16 cellular contexts compared by ENCODE assay signal in the genomic region with DNA sequence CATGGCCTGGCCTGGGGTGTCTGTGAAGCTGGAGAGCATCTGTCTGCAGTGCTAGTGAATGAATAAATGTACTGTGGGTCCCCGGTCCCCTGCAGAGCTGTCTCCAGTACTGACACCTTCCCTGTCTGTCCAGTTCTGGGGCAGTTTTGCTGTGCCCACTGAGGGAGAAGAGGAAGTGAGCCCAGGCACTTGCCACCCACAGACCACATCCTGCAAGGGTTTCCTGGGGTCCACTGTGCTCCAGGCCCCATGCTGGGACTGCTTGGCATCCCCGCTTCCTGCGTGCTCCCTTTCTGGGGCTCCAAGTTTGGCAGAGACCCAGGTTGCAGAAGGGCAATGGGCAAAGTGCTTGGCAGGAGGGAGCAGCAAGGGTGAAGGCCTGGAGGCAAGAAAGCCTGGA. TPM values are rescaled to one million over a fixed set of nuclear protein-coding genes. Genes with fewer than 3 reads are reported as not detected.
DNase-seq lines count a peak whose midpoint lies in the region; ATAC-seq, FAIRE-seq and TF ChIP-seq lines count a peak whose summit lies in the region.
"Had no signal": no experiment of that assay in that cellular context is flagged by ENCODE, and none has a peak within 500 bp of the region (broad histone marks: within the 10 kb centered on the region; RNA-seq: fewer than 3 reads in every experiment).

No MANE protein-coding gene starts in this region.

- CTCF ChIA-PET in OCI-LY7 (lab: Charles Lee; ENCODE audit: unreplicated experiment), result no interaction called here
- CTCF ChIA-PET in HepG2 (lab: Yijun Ruan, JAX; ENCODE audit: low intra/inter-chr PET ratio, low total read pairs), result no interaction called here

- peak overlapping the region; percentile 67 to 96 (median 89) for H3K4me2 ChIP-seq in BLaER1 treated with 17β-estradiol and CSF1 and Interleukin-3, amounts not matched to agents 10 nM and 100 nM
- no peak overlapping the region for H3K4me2 ChIP-seq in DND-41 (ENCODE audit: insufficient read depth, low read length)
- H3K4me2 ChIP-seq in OCI-LY7 (ENCODE audit: low read length), result peak overlapping the region; percentile 48
- no peak overlapping the region for H3K4me2 ChIP-seq in HepG2 (ENCODE audit: low read depth, low read length)

- DNase-seq in DND-41 (peak; percentile 53), OCI-LY7 (ENCODE audit: low spot score) (peak; percentile 71), mucosa of gallbladder (ENCODE audit: low spot score) (peak; percentile 27), HepG2 (ENCODE audit: low spot score) (no peak), NCI-H510A (lab: John Stamatoyannopoulos, UW) (no peak)
- DNase-seq in activated CD4-positive, CD25-positive, alpha-beta regulatory T cell treated with anti-CD3 and anti-CD28 coated beads, Interleukin-2, amount 50 U/mL, for 72 hours, result no peak
- DNase-seq: activated T-cell treated with anti-CD3 and anti-CD28 coated beads, Interleukin-2, amount 50 U/mL, for 4 hours; endodermal cell; foreskin keratinocyte; NCI-H1436; NCI-H510A treated with DMSO at 0.1 percent for 48 hours had no signal

- peak; percentile 15; the same call in 1 of the 3 replicates for ATAC-seq in DND-41 (ENCODE audit: insufficient read depth, low read depth)
- ATAC-seq in HepG2, result no peak
- ATAC-seq in HG03108 (IDR thresholded peaks at IDR 0.05; ENCODE audit: unreplicated experiment), result no peak
- ATAC-seq: activated T-cell treated with anti-CD3 and anti-CD28 coated beads, Interleukin-2, amount 50 U/mL, for 4 hours; foreskin keratinocyte; sciatic nerve had no signal

- H3K4me3 ChIP-seq in BLaER1 treated with 17β-estradiol and CSF1 and Interleukin-3, amounts not matched to agents 10 nM and 100 nM, result peak overlapping the region in 3 of 10 experiments; percentile 14 to 43 (median 30); a peak in 3 of 20 replicates
- H3K4me3 ChIP-seq in DND-41 (ENCODE audit: low read depth in 1 of 2, low read length in 2 of 2), result no peak overlapping the region
- no peak overlapping the region for H3K4me3 ChIP-seq in OCI-LY7 (ENCODE audit: low read depth, low read length, poor library complexity, severe bottlenecking)
- H3K4me3 ChIP-seq in HepG2 (replicated peaks in 1 of 3; ENCODE audit: insufficient read depth in 1 of 3, low read depth in 2 of 3, low read length in 3 of 3), result no peak overlapping the region

- H3K4me1 ChIP-seq in BLaER1 treated with 17β-estradiol and CSF1 and Interleukin-3, amounts not matched to agents 10 nM and 100 nM, result peaks cover 41 to 77% (median 54%) of the 10 kb centered on the region in 10 experiments
- H3K4me1 ChIP-seq in DND-41 (ENCODE audit: insufficient read depth, low read length) (peaks cover 12% of the 10 kb centered on the region), OCI-LY7 (ENCODE audit: insufficient read depth, low read length, poor library complexity, severe bottlenecking) (peaks cover 76% of the 10 kb centered on the region), HepG2 (ENCODE audit: insufficient read depth, low read length) (peaks cover 43% of the 10 kb centered on the region)
- H3K4me1 ChIP-seq: foreskin keratinocyte had no signal

- TF ChIP-seq EP300 in HepG2 (IDR thresholded peaks at IDR 0.05; ENCODE audit: low read depth in 2 of 2, low read length in 2 of 2) (no peak), HepG2 (CRISPR knock-in tag; IDR thresholded peaks at IDR 0.05; ENCODE audit: borderline replicate concordance) (no peak)

- no peaks in the 10 kb centered on the region for H3K27me3 ChIP-seq in BLaER1 treated with 17β-estradiol and CSF1 and Interleukin-3, amounts not matched to agents 10 nM and 100 nM
- H3K27me3 ChIP-seq in DND-41 (ENCODE audit: insufficient read depth, low read length, poor library complexity) (no peaks in the 10 kb centered on the region), HepG2 (ENCODE audit: control insufficient read depth in 1 of 2, insufficient read depth in 2 of 2, low read length in 2 of 2) (peaks cover 2 to 9% of the 10 kb centered on the region in 2 experiments; a peak in 1 of 5 replicates)

- peak overlapping the region in 3 of 11 experiments; percentile 22 to 45 (median 31); a peak in 4 of 22 replicates for H3K9ac ChIP-seq in BLaER1 treated with 17β-estradiol and CSF1 and Interleukin-3, amounts not matched to agents 10 nM and 100 nM
- H3K9ac ChIP-seq in DND-41 (ENCODE audit: low read depth, low read length), result no peak overlapping the region
- H3K9ac ChIP-seq in HepG2 (ENCODE audit: insufficient read depth, low read depth, low read length), result no peak overlapping the region

- no peak for TF ChIP-seq CTCF in DND-41 (IDR thresholded peaks at IDR 0.05; ENCODE audit: borderline replicate concordance, extremely low read depth, low read length, poor library complexity, severe bottlenecking)
- TF ChIP-seq CTCF in OCI-LY7 (conservative IDR thresholded peaks at IDR 0.05; ENCODE audit: low read length), result no peak
- no peak for TF ChIP-seq CTCF in HepG2 (CRISPR knock-in tag; IDR thresholded peaks at IDR 0.05)

- H3K36me3 ChIP-seq in BLaER1 treated with 17β-estradiol and CSF1 and Interleukin-3, amounts not matched to agents 10 nM and 100 nM, result no peaks in the 10 kb centered on the region
- H3K36me3 ChIP-seq in DND-41 (ENCODE audit: insufficient read depth, low read length) (no peaks in the 10 kb centered on the region), OCI-LY7 (ENCODE audit: insufficient read depth, low read length) (no peaks in the 10 kb centered on the region), HepG2 (replicated peaks in 1 of 2; ENCODE audit: control insufficient read depth in 1 of 2, insufficient read depth in 2 of 2, low read length in 2 of 2) (no peaks in the 10 kb centered on the region)

- H3K9me3 ChIP-seq in BLaER1 treated with 17β-estradiol and CSF1 and Interleukin-3, amounts not matched to agents 10 nM and 100 nM (replicated peaks in 1 of 11), result no peaks in the 10 kb centered on the region
- H3K9me3 ChIP-seq in DND-41 (ENCODE audit: insufficient read depth, low read length, severe bottlenecking), result no peaks in the 10 kb centered on the region
- no peaks in the 10 kb centered on the region for H3K9me3 ChIP-seq in OCI-LY7 (ENCODE audit: low read length)
- H3K9me3 ChIP-seq in HepG2 (ENCODE audit: low read length), result no peaks in the 10 kb centered on the region

- peak overlapping the region in 5 of 11 experiments; percentile 32 to 66 (median 42); a peak in 10 of 22 replicates for H3K27ac ChIP-seq in BLaER1 treated with 17β-estradiol and CSF1 and Interleukin-3, amounts not matched to agents 10 nM and 100 nM
- H3K27ac ChIP-seq in DND-41 (ENCODE audit: low read length), result no peak overlapping the region
- peak overlapping the region; percentile 52 for H3K27ac ChIP-seq in OCI-LY7 (ENCODE audit: low read depth, low read length, poor library complexity, severe bottlenecking)
- no peak overlapping the region for H3K27ac ChIP-seq in HepG2 (ENCODE audit: extremely low read length, insufficient read depth, low read length)
- H3K27ac ChIP-seq: foreskin keratinocyte, VCaP had no signal

- intact Hi-C loops in OCI-LY7 (cut with micrococcal nuclease; ENCODE audit: unreplicated experiment) (no loop called here), HepG2 (cut with micrococcal nuclease; ENCODE audit: unreplicated experiment) (no loop called here)

- no peaks in the 10 kb centered on the region for H3K9me2 ChIP-seq in OCI-LY7 (ENCODE audit: insufficient read depth, low read length)

- in situ Hi-C loops in HepG2 (cut with HindIII; ENCODE audit: extremely low pct_ligation_motif_present, low pct_unique_long_range_greater_than_20kb), result no loop called here

- H2AFZ ChIP-seq in DND-41 (ENCODE audit: low read depth, low read length) (no peak overlapping the region), OCI-LY7 (ENCODE audit: low read length) (no peak overlapping the region), HepG2 (ENCODE audit: low read length) (no peak overlapping the region)

- no peak for TF ChIP-seq POLR2A in HepG2 (IDR thresholded peaks at IDR 0.05; ENCODE audit: insufficient read depth in 1 of 2, low read depth in 2 of 2, low read length in 2 of 2)

- BruUV-seq in OCI-LY7 (replicated peaks; lab: Mats Ljungman, UMichigan), result no TSS peak
- no TSS peak for BruUV-seq in HepG2 (replicated peaks; lab: Mats Ljungman, UMichigan)

- H4K20me1 ChIP-seq in BLaER1 treated with 17β-estradiol and CSF1 and Interleukin-3, amounts not matched to agents 10 nM and 100 nM, result peaks cover 0 to 10% (median 4%) of the 10 kb centered on the region in 11 experiments; a peak in 4 of 22 replicates
- H4K20me1 ChIP-seq in DND-41 (ENCODE audit: insufficient read depth, low read length) (no peaks in the 10 kb centered on the region), OCI-LY7 (ENCODE audit: insufficient read depth, low read length) (no peaks in the 10 kb centered on the region), HepG2 (ENCODE audit: insufficient read depth, low read length) (no peaks in the 10 kb centered on the region)

- H3K79me2 ChIP-seq in DND-41 (ENCODE audit: insufficient read depth, low read length), result no peaks in the 10 kb centered on the region
- peaks cover under 1% of the 10 kb centered on the region; the same call in 1 of the 2 replicates for H3K79me2 ChIP-seq in OCI-LY7 (ENCODE audit: insufficient read depth, low read depth, low read length)
- no peaks in the 10 kb centered on the region for H3K79me2 ChIP-seq in HepG2 (ENCODE audit: insufficient read depth, low read length)

- no peak for FAIRE-seq in HepG2 (lab: Jason Lieb, UNC)
- FAIRE-seq: keratinocyte had no signal

- TF ChIP-seq RAD21 in HepG2 (CRISPR knock-in tag; IDR thresholded peaks at IDR 0.05), result no peak

- 100% methylated on average over 1 of the region's 3 CpGs for WGBS in HepG2 (ENCODE audit: low lambda C conversion rate)

- POLR2A ChIA-PET in OCI-LY7 (lab: Charles Lee) (no interaction called here), HepG2 (lab: Yijun Ruan, JAX) (no interaction called here)

RNA-seq across cellular contexts. Expression of a gene that starts 4.9 kb away (rescaled TPM):
- total RNA-seq in OCI-LY7 (2014; rRNA removed; shearing (Covaris generic)), result 36.7 and 43.0 TPM in 2 replicates
- total RNA-seq in OCI-LY7 (2022) (44.6 and 51.8 TPM in 2 replicates), mucosa of gallbladder (63.2 TPM), HepG2 (2016; rRNA removed; fragmentation: Illumina TruSeq; extraction: Trizol) (10.7 and 20.7 TPM in 2 replicates)
- 8.8 and 11.0 TPM in 2 replicates for total RNA-seq in HepG2 (2016; cell fraction: cytosol; rRNA removed; fragmentation: Illumina TruSeq; extraction: Trizol; ENCODE audit: low read depth)
- total RNA-seq in HepG2 (2016; cell fraction: insoluble cytoplasmic fraction; rRNA removed; fragmentation: Illumina TruSeq; extraction: Trizol), result 8.8 and 20.3 TPM in 2 replicates
- total RNA-seq in HepG2 (2016; cell fraction: membrane; rRNA removed; fragmentation: Illumina TruSeq; extraction: Trizol), result 5.1 and 5.2 TPM in 2 replicates
- total RNA-seq in HepG2 (2016; cell fraction: nucleus; rRNA removed; fragmentation: Illumina TruSeq; extraction: Trizol), result 25.9 and 32.4 TPM in 2 replicates
- polyA plus RNA-seq in HepG2 (2011; rRNA removed), result 14.1 and 15.4 TPM in 2 replicates
- polyA plus RNA-seq in HepG2 (2011; cell fraction: cytosol; rRNA removed), result 8.6 and 9.7 TPM in 2 replicates
- 33.2 and 41.8 TPM in 2 replicates for polyA plus RNA-seq in HepG2 (2011; cell fraction: nucleus; rRNA removed)
- 10.9 and 13.7 TPM in 2 replicates for polyA plus RNA-seq in HepG2 (2012)
- 0.76 and 1.2 TPM in 2 replicates for polyA plus RNA-seq in HepG2 (2016; cell fraction: cytosol; fragmentation: Illumina TruSeq; extraction: Trizol; ENCODE audit: low read depth)
- polyA plus RNA-seq in HepG2 (2016; cell fraction: insoluble cytoplasmic fraction; fragmentation: Illumina TruSeq; extraction: Trizol; ENCODE audit: low read depth), result 5.9 and 6.8 TPM in 2 replicates
- 1.5 and 1.7 TPM in 2 replicates for polyA plus RNA-seq in HepG2 (2016; cell fraction: membrane; fragmentation: Illumina TruSeq; extraction: Trizol; ENCODE audit: low read depth)
- polyA plus RNA-seq in HepG2 (2016; cell fraction: nucleus; fragmentation: Illumina TruSeq; extraction: Trizol; ENCODE audit: insufficient read depth, low read depth), result 35.4 and 36.8 TPM in 2 replicates
- polyA minus RNA-seq in HepG2 (2011; rRNA and poly(A)+ RNA removed; ENCODE audit: low replicate concordance), result 52.1 and 83.7 TPM in 2 replicates
- polyA minus RNA-seq in HepG2 (2011; cell fraction: cytosol; rRNA and poly(A)+ RNA removed), result 14.3 and 18.8 TPM in 2 replicates
- polyA minus RNA-seq in HepG2 (2011; cell fraction: nucleus; rRNA and poly(A)+ RNA removed), result 28.2 and 33.0 TPM in 2 replicates

Comparison
In these comparisons a context has a peak if more than half of its experiments do, and no peak if none do; other contexts are left out.
1. H3K4me2 ChIP-seq: peak in BLaER1 treated with 17β-estradiol and CSF1 and Interleukin-3, amounts not matched to agents 10 nM and 100 nM (11 of 11) and OCI-LY7 (single experiment); none in DND-41 (single experiment) and HepG2 (single experiment).
2. DNase-seq: peak in DND-41 (single experiment), OCI-LY7 (single experiment) and mucosa of gallbladder (single experiment); none in HepG2 (single experiment), NCI-H510A (single experiment) and activated CD4-positive, CD25-positive, alpha-beta regulatory T cell treated with anti-CD3 and anti-CD28 coated beads, Interleukin-2, amount 50 U/mL, for 72 hours (single experiment).